ENCODE assay signal across 19 cellular contexts in genomic region chr20:57130160-57130772, GRCh38.
DNase-seq lines count a peak whose midpoint lies in the region; ATAC-seq and TF ChIP-seq lines count a peak whose summit lies in the region.
"Had no signal": no experiment of that assay in that cellular context is flagged by ENCODE, and none has a peak within 500 bp of the region (broad histone marks: within the 10 kb centered on the region; RNA-seq: fewer than 3 reads in every experiment).

No MANE protein-coding gene starts in this region.

- no peaks in the 10 kb centered on the region for H4K20me1 ChIP-seq in PC-3 (ENCODE audit: low read length)

- DNase-seq in NK-92 treated with Interleukin-12 subunit alpha and Interleukin-12 subunit beta, amount 100 ng/mL, for 24 hours (lab: John Stamatoyannopoulos, UW) = peak; percentile 15
- DNase-seq in NK-92 (lab: John Stamatoyannopoulos, UW; ENCODE audit: unreplicated experiment) (no peak), PC-3 (peak; percentile 35), upper lobe of right lung (no peak), omental fat pad (ENCODE audit: low spot score) (no peak), kidney glomerular epithelial cell (lab: John Stamatoyannopoulos, UW) (no peak), G401 (ENCODE audit: low spot score) (no peak)
- DNase-seq: Calu3; CD4-positive, alpha-beta memory T cell; DMS53; NCI-H1092 treated with DMSO at 0.1 percent for 48 hours; NCI-H2081 treated with DMSO at 0.1 percent for 48 hours; NCI-H510A; NCI-H82; SJCRH30 had no signal

- no peak overlapping the region for H3K9ac ChIP-seq in PC-3 (ENCODE audit: low read length)

- no peaks in the 10 kb centered on the region for H3K9me3 ChIP-seq in PC-3 (ENCODE audit: low read length)
- H3K9me3 ChIP-seq in upper lobe of right lung = no peaks in the 10 kb centered on the region
- H3K9me3 ChIP-seq: HAP-1, SJCRH30 had no signal

- ATAC-seq in PC-3 (no peak), esophagus mucosa (peak; percentile 29), upper lobe of right lung (peak; percentile 48), omental fat pad (ENCODE audit: low FRiP score) (no peak)

- H3K9me2 ChIP-seq in PC-3 (replicated peaks; ENCODE audit: low read length) = no peaks in the 10 kb centered on the region

- BruUV-seq in PC-3 (replicated peaks; lab: Mats Ljungman, UMichigan) = no TSS peak

- H3K4me1 ChIP-seq in PC-3 (ENCODE audit: insufficient read depth, low read length) (no peaks in the 10 kb centered on the region), upper lobe of right lung (no peaks in the 10 kb centered on the region)
- H3K4me1 ChIP-seq: HAP-1 had no signal

- in situ Hi-C loops in G401 (cut with HindIII; ENCODE audit: low sequenced_read_pairs) = no loop called here

- no peaks in the 10 kb centered on the region for H3F3A ChIP-seq in PC-3 (ENCODE audit: low read length, unreplicated experiment)

- H3K27ac ChIP-seq in PC-3 (ENCODE audit: low read length) = no peak overlapping the region
- no peak overlapping the region for H3K27ac ChIP-seq in upper lobe of right lung
- H3K27ac ChIP-seq: 22Rv1, HL-60, SJCRH30 had no signal

- H3K4me2 ChIP-seq in PC-3 (ENCODE audit: low read length) = no peak overlapping the region

- TF ChIP-seq CTCF in PC-3 (conservative IDR thresholded peaks at IDR 0.05; ENCODE audit: low read depth, low read length) (no peak), upper lobe of right lung (IDR thresholded peaks at IDR 0.05) (no peak), omental fat pad (IDR thresholded peaks at IDR 0.05) (no peak)

- H2AFZ ChIP-seq in PC-3 (ENCODE audit: low read length) = no peak overlapping the region

- no peak overlapping the region for H3K4me3 ChIP-seq in PC-3 (ENCODE audit: low read length)
- no peak overlapping the region for H3K4me3 ChIP-seq in upper lobe of right lung
- H3K4me3 ChIP-seq: HAP-1, SJCRH30 had no signal

- peaks cover 97% of the 10 kb centered on the region for H3K27me3 ChIP-seq in PC-3 (ENCODE audit: low read length)
- H3K27me3 ChIP-seq in upper lobe of right lung = no peaks in the 10 kb centered on the region
- H3K27me3 ChIP-seq: SJCRH30 had no signal

- POLR2A ChIA-PET in PC-3 (lab: Charles Lee; ENCODE audit: unreplicated experiment) = no interaction called here

- H3K36me3 ChIP-seq in PC-3 (ENCODE audit: low read depth, low read length) (no peaks in the 10 kb centered on the region), upper lobe of right lung (no peaks in the 10 kb centered on the region)
- H3K36me3 ChIP-seq: HAP-1, SJCRH30 had no signal

- intact Hi-C loops in PC-3 (cut with micrococcal nuclease) (no loop called here), upper lobe of right lung (cut with DNase I) (no loop called here)

- no peaks in the 10 kb centered on the region for H3K79me2 ChIP-seq in PC-3 (ENCODE audit: low read length)

- CTCF ChIA-PET in PC-3 (lab: Charles Lee) = interaction anchor here (0.6 kb wide), 1 partner anchor 202 kb away, joined by 3 read pairs; no protein-coding TSS in a partner anchor

Comparison
In these comparisons a context has a peak if more than half of its experiments do, and no peak if none do; other contexts are left out.
1. DNase-seq: peak in NK-92 treated with Interleukin-12 subunit alpha and Interleukin-12 subunit beta, amount 100 ng/mL, for 24 hours (single experiment) and PC-3 (single experiment); none in NK-92 (single experiment), upper lobe of right lung (single experiment), omental fat pad (single experiment), kidney glomerular epithelial cell (single experiment) and G401 (single experiment).
2. ATAC-seq: peak in esophagus mucosa (single experiment) and upper lobe of right lung (single experiment); none in PC-3 (single experiment) and omental fat pad (single experiment).